In the genomic region with DNA sequence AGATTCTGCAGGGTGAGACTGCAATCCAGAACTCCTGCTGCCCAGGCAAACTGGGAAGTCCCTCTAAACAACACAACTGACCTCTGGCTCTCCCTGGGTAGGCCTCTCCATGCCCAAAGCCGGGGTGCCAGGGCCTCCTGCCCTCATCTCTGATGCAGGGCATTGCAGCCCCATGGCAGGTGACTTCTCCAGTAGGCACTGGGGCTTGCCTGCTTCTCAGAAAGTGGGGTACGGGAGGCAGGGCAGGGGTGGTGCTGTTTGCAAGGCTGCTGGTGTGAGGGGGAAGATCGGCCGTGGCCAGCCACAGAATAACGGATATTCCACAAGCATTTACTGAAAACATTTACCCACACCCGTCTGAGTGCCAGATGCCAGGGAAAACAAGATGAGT, we compare ENCODE assay signal across 1 cellular context.
TF ChIP-seq lines count a peak whose summit lies in the region.

No MANE protein-coding gene starts in this region.

TF ChIP-seq in HCT116, 20 proteins besides CTCF, POLR2A, EP300 and RAD21 (continued from another document):
- TF ChIP-seq, protein P1, sequence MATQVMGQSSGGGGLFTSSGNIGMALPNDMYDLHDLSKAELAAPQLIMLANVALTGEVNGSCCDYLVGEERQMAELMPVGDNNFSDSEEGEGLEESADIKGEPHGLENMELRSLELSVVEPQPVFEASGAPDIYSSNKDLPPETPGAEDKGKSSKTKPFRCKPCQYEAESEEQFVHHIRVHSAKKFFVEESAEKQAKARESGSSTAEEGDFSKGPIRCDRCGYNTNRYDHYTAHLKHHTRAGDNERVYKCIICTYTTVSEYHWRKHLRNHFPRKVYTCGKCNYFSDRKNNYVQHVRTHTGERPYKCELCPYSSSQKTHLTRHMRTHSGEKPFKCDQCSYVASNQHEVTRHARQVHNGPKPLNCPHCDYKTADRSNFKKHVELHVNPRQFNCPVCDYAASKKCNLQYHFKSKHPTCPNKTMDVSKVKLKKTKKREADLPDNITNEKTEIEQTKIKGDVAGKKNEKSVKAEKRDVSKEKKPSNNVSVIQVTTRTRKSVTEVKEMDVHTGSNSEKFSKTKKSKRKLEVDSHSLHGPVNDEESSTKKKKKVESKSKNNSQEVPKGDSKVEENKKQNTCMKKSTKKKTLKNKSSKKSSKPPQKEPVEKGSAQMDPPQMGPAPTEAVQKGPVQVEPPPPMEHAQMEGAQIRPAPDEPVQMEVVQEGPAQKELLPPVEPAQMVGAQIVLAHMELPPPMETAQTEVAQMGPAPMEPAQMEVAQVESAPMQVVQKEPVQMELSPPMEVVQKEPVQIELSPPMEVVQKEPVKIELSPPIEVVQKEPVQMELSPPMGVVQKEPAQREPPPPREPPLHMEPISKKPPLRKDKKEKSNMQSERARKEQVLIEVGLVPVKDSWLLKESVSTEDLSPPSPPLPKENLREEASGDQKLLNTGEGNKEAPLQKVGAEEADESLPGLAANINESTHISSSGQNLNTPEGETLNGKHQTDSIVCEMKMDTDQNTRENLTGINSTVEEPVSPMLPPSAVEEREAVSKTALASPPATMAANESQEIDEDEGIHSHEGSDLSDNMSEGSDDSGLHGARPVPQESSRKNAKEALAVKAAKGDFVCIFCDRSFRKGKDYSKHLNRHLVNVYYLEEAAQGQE (IDR thresholded peaks at IDR 0.05; ENCODE audit: low read depth), result no peak
- TF ChIP-seq EGR1 (IDR thresholded peaks at IDR 0.05; ENCODE audit: low read depth) (no peak), FOSL1 (IDR thresholded peaks at IDR 0.05; ENCODE audit: low read depth) (no peak), EZH2phosphoT487 (IDR thresholded peaks at IDR 0.05; ENCODE audit: borderline replicate concordance) (no peak), EZH2 (IDR thresholded peaks at IDR 0.05) (no peak), CEBPB (IDR thresholded peaks at IDR 0.05; ENCODE audit: low read depth) (no peak)
- TF ChIP-seq, protein P2, sequence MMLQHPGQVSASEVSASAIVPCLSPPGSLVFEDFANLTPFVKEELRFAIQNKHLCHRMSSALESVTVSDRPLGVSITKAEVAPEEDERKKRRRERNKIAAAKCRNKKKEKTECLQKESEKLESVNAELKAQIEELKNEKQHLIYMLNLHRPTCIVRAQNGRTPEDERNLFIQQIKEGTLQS (IDR thresholded peaks at IDR 0.05), result no peak
